8 cellular contexts compared by ENCODE assay signal in the genomic region with DNA sequence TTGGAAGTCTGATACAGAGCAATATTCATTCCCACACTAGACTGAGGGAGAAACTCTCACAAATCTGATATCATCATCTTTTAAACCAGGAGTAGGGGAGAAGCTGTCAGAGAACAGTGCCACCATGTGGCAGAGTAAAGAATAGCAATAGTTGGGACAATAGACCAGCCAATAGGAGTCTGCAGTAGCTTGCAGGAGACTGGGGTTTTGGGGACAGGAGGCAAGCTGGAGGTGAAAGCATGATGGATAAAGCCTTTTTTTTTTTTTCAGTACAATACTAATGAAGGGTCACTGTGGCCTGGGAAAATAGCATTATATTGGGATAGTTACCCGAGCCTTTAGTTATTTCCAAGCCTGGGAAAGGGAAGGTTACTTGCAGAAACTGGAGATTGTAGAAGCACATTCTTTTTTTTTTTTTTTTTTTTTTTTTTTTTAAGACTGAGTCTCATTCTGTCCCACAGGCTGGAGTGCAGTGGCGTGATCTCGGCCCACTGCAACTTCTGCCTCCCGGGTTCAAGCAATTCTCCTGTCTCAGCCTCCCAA.
DNase-seq lines count a peak whose midpoint lies in the region; ATAC-seq and TF ChIP-seq lines count a peak whose summit lies in the region.

No MANE protein-coding gene starts in this region.

- H3K4me3 ChIP-seq in ascending aorta, result no peak overlapping the region
- no peak overlapping the region for H3K4me3 ChIP-seq in spleen

- intact Hi-C loops in ascending aorta (cut with DNase I), result loop anchor here (1.0 kb wide), 1 partner anchor 48 kb away; no protein-coding TSS in a partner anchor
- intact Hi-C loops in spleen (cut with DNase I; ENCODE audit: low total_unique reads), result loop anchor here (5.0 kb wide), 2 partner anchors 45 to 435 kb away; no protein-coding TSS in a partner anchor

- H3K4me1 ChIP-seq in ascending aorta, result no peaks in the 10 kb centered on the region
- peaks cover 0 to 18% (median 7%) of the 10 kb centered on the region in 6 donors for H3K4me1 ChIP-seq in spleen

- TF ChIP-seq CTCF in ascending aorta (IDR thresholded peaks at IDR 0.05) (peak; percentile 18 to 79 (median 77)), spleen (IDR thresholded peaks at IDR 0.05 in 8 of 11, conservative IDR thresholded peaks at IDR 0.05 in 3 of 11) (peak; percentile 81 to 92 (median 89))

- H3K36me3 ChIP-seq in ascending aorta (no peaks in the 10 kb centered on the region), spleen (no peaks in the 10 kb centered on the region)

- no peaks in the 10 kb centered on the region for H3K9me3 Mint-ChIP-seq in T-helper 2 cell treated with Interferon-gamma antibody and Interleukin-4, amounts not matched to agents 5 μg/mL and 100 μg/mL, for 36 hours

- H3K27ac ChIP-seq in ascending aorta (no peak overlapping the region), spleen (peak overlapping the region in 3 of 8 donors; percentile 19 to 36 (median 21))

- H3K27me3 Mint-ChIP-seq in T-helper 2 cell treated with Interferon-gamma antibody and Interleukin-4, amounts not matched to agents 5 μg/mL and 100 μg/mL, for 36 hours (ENCODE audit: low read depth), result peaks cover 53% of the 10 kb centered on the region

- H3K36me3 Mint-ChIP-seq in T-helper 2 cell treated with Interferon-gamma antibody and Interleukin-4, amounts not matched to agents 5 μg/mL and 100 μg/mL, for 36 hours (ENCODE audit: low read depth), result no peaks in the 10 kb centered on the region

- H3K4me1 Mint-ChIP-seq in T-helper 2 cell treated with Interferon-gamma antibody and Interleukin-4, amounts not matched to agents 5 μg/mL and 100 μg/mL, for 36 hours (ENCODE audit: low read depth), result peaks cover 10% of the 10 kb centered on the region

- H3K27ac Mint-ChIP-seq in T-helper 2 cell treated with Interferon-gamma antibody and Interleukin-4, amounts not matched to agents 5 μg/mL and 100 μg/mL, for 36 hours, result no peak overlapping the region

- H3K27me3 ChIP-seq in ascending aorta, result no peaks in the 10 kb centered on the region
- H3K27me3 ChIP-seq in spleen (replicated peaks in 1 of 7), result no peaks in the 10 kb centered on the region

- H3K4me3 Mint-ChIP-seq in T-helper 2 cell treated with Interferon-gamma antibody and Interleukin-4, amounts not matched to agents 5 μg/mL and 100 μg/mL, for 36 hours, result no peak overlapping the region

- WGBS in spleen, 5 donors, result 23 to 70% (median 31%) methylated on average over 4 of the region's 4 CpGs

- TF ChIP-seq POLR2A in spleen (IDR thresholded peaks at IDR 0.05), result no peak

- H3K9me3 ChIP-seq in ascending aorta, result no peaks in the 10 kb centered on the region
- no peaks in the 10 kb centered on the region for H3K9me3 ChIP-seq in spleen

- DNase-seq in A172 (ENCODE audit: low spot score), result peak; percentile 76
- DNase-seq in NCI-H146 (lab: John Stamatoyannopoulos, UW), result peak; percentile 38
- DNase-seq in T-helper 2 cell treated with Interferon-gamma antibody and Interleukin-4, amounts not matched to agents 5 μg/mL and 100 μg/mL, for 36 hours (ENCODE audit: low spot score), result peak; percentile 60
- peak in 1 of 2 donors; percentile 67 for DNase-seq in ascending aorta (ENCODE audit: low spot score in 2 of 2)
- peak; percentile 45 to 77 for DNase-seq in hippocampal formation (lab: John Stamatoyannopoulos, UW)
- no peak for DNase-seq in spleen

- ATAC-seq in GM18498 (IDR thresholded peaks at IDR 0.05; ENCODE audit: unreplicated experiment) (peak; percentile 98), HG02884 (IDR thresholded peaks at IDR 0.05; ENCODE audit: unreplicated experiment) (peak; percentile 94)
